32 cellular contexts compared by ENCODE assay signal in genomic region chr6:152435816-152436215, GRCh38.
"Had no signal": no experiment of that assay in that cellular context is flagged by ENCODE, and none has a peak within 500 bp of the region (broad histone marks: within the 10 kb centered on the region; RNA-seq: fewer than 3 reads in every experiment).

No MANE protein-coding gene starts in this region.

- H3K4me1 ChIP-seq: neural progenitor cell, parathyroid adenoma, psoas muscle, right lobe of liver, sigmoid colon, spleen, suprapubic skin, testis, tibial artery, transverse colon, upper lobe of right lung, uterus had no signal

- H3K36me3 ChIP-seq: neural progenitor cell, ovary, right lobe of liver, sigmoid colon, suprapubic skin, tibial artery, transverse colon, upper lobe of right lung, uterus had no signal

- H3K79me2 ChIP-seq: parathyroid adenoma had no signal

- H3K36me3 Mint-ChIP-seq: neural progenitor cell; stimulated activated memory B cell treated with anti-CD40 and anti-IgM and Interleukin-4, amounts not matched to agents 10 μg/mL and 1 μg/mL and 100 μg/mL, for 72 hours; type B pancreatic cell had no signal

- ATAC-seq: natural killer cell; psoas muscle; right cardiac atrium; right lobe of liver; stimulated activated memory B cell treated with anti-CD40 and anti-IgM and Interleukin-4, amounts not matched to agents 10 μg/mL and 1 μg/mL and 100 μg/mL, for 72 hours; stimulated activated naive CD8-positive, alpha-beta T cell treated with anti-CD3 and anti-CD28 coated beads, Interleukin-15, amount 100 ng/mL, for 72 hours; stimulated activated naive CD8-positive, alpha-beta T cell treated with anti-CD3 and anti-CD28 coated beads, Interleukin-15, Interleukin-2, amounts not matched to agents 100 U/mL and 50 U/mL, for 24 hours; upper lobe of right lung had no signal

- H3K9ac ChIP-seq: neural progenitor cell, parathyroid adenoma had no signal

- H3K9me3 Mint-ChIP-seq: natural killer cell; nephron; neural progenitor cell; stimulated activated memory B cell treated with anti-CD40 and anti-IgM and Interleukin-4, amounts not matched to agents 10 μg/mL and 1 μg/mL and 100 μg/mL, for 72 hours; stimulated activated naive CD8-positive, alpha-beta T cell treated with anti-CD3 and anti-CD28 coated beads, Interleukin-15, amount 100 ng/mL, for 72 hours; type B pancreatic cell had no signal

- H3K4me3 ChIP-seq: neural progenitor cell, ovary, psoas muscle, right lobe of liver, sigmoid colon, skin epidermis, smooth muscle cell, spleen, suprapubic skin, testis, tibial artery, transverse colon, upper lobe of right lung, uterus had no signal

- DNase-seq: natural killer cell; occipital lobe; ovary; posterior cingulate gyrus; psoas muscle; right cardiac atrium; right lobe of liver; sigmoid colon; spleen; stimulated activated CD4-positive, alpha-beta T cell treated with anti-CD3 and anti-CD28 coated beads, Interleukin-12 subunit alpha, Interleukin-12 subunit beta, amount 100 ng/mL, for 4 hours; stimulated activated CD4-positive, alpha-beta T cell treated with anti-CD3 and anti-CD28 coated beads, Interleukin-1b, Interleukin-23, amount 100 ng/mL, for 48 hours; stimulated activated CD4-positive, alpha-beta T cell treated with anti-CD3 and anti-CD28 coated beads, Interleukin-4, amount 100 ng/mL, for 1 hour; stimulated activated CD4-positive, alpha-beta T cell treated with anti-CD3 and anti-CD28 coated beads, Interleukin-4, amount 100 ng/mL, for 4 hours; stimulated activated CD8-positive, alpha-beta memory T cell treated with anti-CD3 and anti-CD28 coated beads, Interleukin-4, amount 100 ng/mL, for 48 hours; stimulated activated naive CD4-positive, alpha-beta T cell; stimulated activated naive CD8-positive, alpha-beta T cell treated with anti-CD3 and anti-CD28 coated beads, Interleukin-15, amount 100 ng/mL, for 72 hours; stimulated activated naive CD8-positive, alpha-beta T cell treated with anti-CD3 and anti-CD28 coated beads, Interleukin-15, Interleukin-2, amounts not matched to agents 100 U/mL and 50 U/mL, for 24 hours; substantia nigra; testis; tibial artery; transverse colon; upper lobe of right lung; uterus had no signal

- H3K4me2 ChIP-seq: neural progenitor cell, smooth muscle cell had no signal

- H3K27me3 ChIP-seq: neural progenitor cell, ovary, right lobe of liver, sigmoid colon, spleen, suprapubic skin, testis, tibial artery, transverse colon, upper lobe of right lung, uterus had no signal

- H3K27me3 Mint-ChIP-seq: progenitor cell of endocrine pancreas; stimulated activated memory B cell treated with anti-CD40 and anti-IgM and Interleukin-4, amounts not matched to agents 10 μg/mL and 1 μg/mL and 100 μg/mL, for 72 hours; stimulated activated naive CD8-positive, alpha-beta T cell treated with anti-CD3 and anti-CD28 coated beads, Interleukin-15, amount 100 ng/mL, for 72 hours; type B pancreatic cell had no signal

- H3K27ac Mint-ChIP-seq: natural killer cell; nephron; neural progenitor cell; progenitor cell of endocrine pancreas; stimulated activated memory B cell treated with anti-CD40 and anti-IgM and Interleukin-4, amounts not matched to agents 10 μg/mL and 1 μg/mL and 100 μg/mL, for 72 hours; stimulated activated naive CD8-positive, alpha-beta T cell treated with anti-CD3 and anti-CD28 coated beads, Interleukin-15, amount 100 ng/mL, for 72 hours; type B pancreatic cell had no signal

- H3K27ac ChIP-seq: neural progenitor cell, ovary, parathyroid adenoma, psoas muscle, right lobe of liver, sigmoid colon, skin epidermis, spleen, suprapubic skin, testis, tibial artery, transverse colon, upper lobe of right lung, uterus had no signal

- H3K4me3 Mint-ChIP-seq: natural killer cell; nephron; neural progenitor cell; stimulated activated memory B cell treated with anti-CD40 and anti-IgM and Interleukin-4, amounts not matched to agents 10 μg/mL and 1 μg/mL and 100 μg/mL, for 72 hours; stimulated activated naive CD8-positive, alpha-beta T cell treated with anti-CD3 and anti-CD28 coated beads, Interleukin-15, amount 100 ng/mL, for 72 hours; type B pancreatic cell had no signal

- H3K9me3 ChIP-seq: ovary, psoas muscle, right lobe of liver, sigmoid colon, spleen, suprapubic skin, testis, tibial artery, transverse colon, upper lobe of right lung, uterus had no signal

- H2AFZ ChIP-seq: neural progenitor cell, parathyroid adenoma had no signal

- H3K4me1 Mint-ChIP-seq: natural killer cell; neural progenitor cell; stimulated activated memory B cell treated with anti-CD40 and anti-IgM and Interleukin-4, amounts not matched to agents 10 μg/mL and 1 μg/mL and 100 μg/mL, for 72 hours; stimulated activated naive CD8-positive, alpha-beta T cell treated with anti-CD3 and anti-CD28 coated beads, Interleukin-15, amount 100 ng/mL, for 72 hours had no signal
